Comparison of ENCODE assay signal across 18 cellular contexts in the genomic region with DNA sequence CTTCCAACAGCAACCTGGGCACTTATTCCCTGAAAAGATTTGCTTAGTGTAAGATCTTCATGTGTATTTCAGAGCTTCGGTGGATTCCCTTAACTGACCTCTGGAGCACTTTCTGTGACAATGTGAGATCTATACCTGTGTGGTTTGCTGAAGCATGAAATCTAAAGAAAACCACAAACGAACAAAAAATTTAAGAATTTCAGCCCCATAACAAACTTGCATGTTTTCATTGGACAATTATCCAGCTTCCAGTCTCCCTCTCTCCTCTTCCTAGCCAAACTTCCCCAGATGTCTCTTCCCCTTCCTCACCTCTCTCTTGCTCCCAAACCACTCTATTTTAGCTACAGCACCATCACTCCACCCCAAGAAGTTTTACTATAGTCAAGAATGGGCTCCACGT.
"Had no signal": no experiment of that assay in that cellular context is flagged by ENCODE, and none has a peak within 500 bp of the region (broad histone marks: within the 10 kb centered on the region; RNA-seq: fewer than 3 reads in every experiment).

No MANE protein-coding gene starts in this region.

- H3K4me3 ChIP-seq: esophagus squamous epithelium, gastroesophageal sphincter, spleen, tibial artery, upper lobe of left lung, uterus had no signal

- ATAC-seq: gastroesophageal sphincter; left lobe of liver; naive thymus-derived CD4-positive, alpha-beta T cell; sciatic nerve; stimulated activated memory B cell treated with anti-CD40 and anti-IgM and Interleukin-4, amounts not matched to agents 10 μg/mL and 1 μg/mL and 100 μg/mL, for 72 hours had no signal

- H3K27me3 ChIP-seq: esophagus squamous epithelium, gastroesophageal sphincter, spleen, tibial artery, upper lobe of left lung, uterus had no signal

- H3K36me3 ChIP-seq: esophagus squamous epithelium, gastroesophageal sphincter, spleen, tibial artery, upper lobe of left lung, uterus had no signal

- H3K9me3 ChIP-seq: esophagus squamous epithelium, gastroesophageal sphincter, tibial artery, upper lobe of left lung, uterus had no signal

- H3K27ac Mint-ChIP-seq: naive thymus-derived CD4-positive, alpha-beta T cell; stimulated activated memory B cell treated with anti-CD40 and anti-IgM and Interleukin-4, amounts not matched to agents 10 μg/mL and 1 μg/mL and 100 μg/mL, for 72 hours; stimulated activated naive CD8-positive, alpha-beta T cell treated with anti-CD3 and anti-CD28 coated beads, Interleukin-15, Interleukin-2, amounts not matched to agents 100 ng/mL and 50 ng/mL, for 24 hours had no signal

- DNase-seq: esophagus squamous epithelium; glutamatergic neuron; islet precursor cell; mammary epithelial cell; naive thymus-derived CD4-positive, alpha-beta T cell; posterior cingulate gyrus; spleen; stimulated activated CD4-positive, alpha-beta T cell treated with anti-CD3 and anti-CD28 coated beads, Interleukin-15, amount 100 ng/mL, for 24 hours; stimulated activated CD4-positive, alpha-beta T cell treated with anti-CD3 and anti-CD28 coated beads, Interleukin-1b, Interleukin-23, amount 100 ng/mL, for 48 hours; stimulated activated CD4-positive, alpha-beta T cell treated with anti-CD3 and anti-CD28 coated beads, Interleukin-4, amount 100 ng/mL, for 24 hours; tibial artery; upper lobe of left lung; uterus had no signal

- H3K27ac ChIP-seq: esophagus squamous epithelium, gastroesophageal sphincter, spleen, tibial artery, upper lobe of left lung, uterus had no signal

- H3K27me3 Mint-ChIP-seq: naive thymus-derived CD4-positive, alpha-beta T cell; stimulated activated memory B cell treated with anti-CD40 and anti-IgM and Interleukin-4, amounts not matched to agents 10 μg/mL and 1 μg/mL and 100 μg/mL, for 72 hours; stimulated activated naive CD8-positive, alpha-beta T cell treated with anti-CD3 and anti-CD28 coated beads, Interleukin-15, Interleukin-2, amounts not matched to agents 100 ng/mL and 50 ng/mL, for 24 hours had no signal

- H3K4me3 Mint-ChIP-seq: naive thymus-derived CD4-positive, alpha-beta T cell; stimulated activated memory B cell treated with anti-CD40 and anti-IgM and Interleukin-4, amounts not matched to agents 10 μg/mL and 1 μg/mL and 100 μg/mL, for 72 hours; stimulated activated naive CD8-positive, alpha-beta T cell treated with anti-CD3 and anti-CD28 coated beads, Interleukin-15, Interleukin-2, amounts not matched to agents 100 ng/mL and 50 ng/mL, for 24 hours had no signal

- H3K4me1 ChIP-seq: esophagus squamous epithelium, gastroesophageal sphincter, spleen, tibial artery, upper lobe of left lung, uterus had no signal

- H3K9me3 Mint-ChIP-seq: stimulated activated naive CD8-positive, alpha-beta T cell treated with anti-CD3 and anti-CD28 coated beads, Interleukin-15, Interleukin-2, amounts not matched to agents 100 ng/mL and 50 ng/mL, for 24 hours had no signal

- H3K36me3 Mint-ChIP-seq: naive thymus-derived CD4-positive, alpha-beta T cell; stimulated activated memory B cell treated with anti-CD40 and anti-IgM and Interleukin-4, amounts not matched to agents 10 μg/mL and 1 μg/mL and 100 μg/mL, for 72 hours had no signal

- H3K4me1 Mint-ChIP-seq: naive thymus-derived CD4-positive, alpha-beta T cell had no signal
